In genomic region chr7:98571986-98572385, GRCh38 we compare ENCODE assay signal across 20 cellular contexts. TPM values are rescaled to one million over a fixed set of nuclear protein-coding genes. Genes with fewer than 3 reads are reported as not detected.
"Had no signal": no experiment of that assay in that cellular context is flagged by ENCODE, and none has a peak within 500 bp of the region (broad histone marks: within the 10 kb centered on the region; RNA-seq: fewer than 3 reads in every experiment).

No MANE protein-coding gene starts in this region.

- DNase-seq: effector memory CD8-positive, alpha-beta T cell; esophagus squamous epithelium; immature natural killer cell; left lung; lower lobe of right lung; naive thymus-derived CD4-positive, alpha-beta T cell; nephron progenitor cell; posterior cingulate gyrus; small intestine; stimulated activated CD4-positive, alpha-beta T cell treated with anti-CD3 and anti-CD28 coated beads, Interleukin-12 subunit alpha, Interleukin-12 subunit beta, amount 100 ng/mL, for 4 hours; stimulated activated naive CD4-positive, alpha-beta T cell; stomach; upper lobe of right lung had no signal

- H3K4me3 ChIP-seq: esophagus squamous epithelium, left lung, lower lobe of right lung, stomach, suprapubic skin, tibial nerve, upper lobe of right lung, vagina had no signal

- H3K4me1 ChIP-seq: esophagus squamous epithelium, left lung, lower lobe of right lung, stomach, suprapubic skin, upper lobe of right lung, vagina had no signal

- H3K27me3 ChIP-seq: esophagus squamous epithelium, neutrophil, suprapubic skin, tibial nerve, upper lobe of right lung, vagina had no signal

- ATAC-seq: effector memory CD8-positive, alpha-beta T cell; left lung; lower lobe of right lung; naive thymus-derived CD4-positive, alpha-beta T cell; sciatic nerve; upper lobe of right lung had no signal

- H3K36me3 ChIP-seq: esophagus squamous epithelium, left lung, lower lobe of right lung, neutrophil, stomach, suprapubic skin, tibial nerve, upper lobe of right lung, vagina had no signal

- H3K27ac ChIP-seq: epithelial cell of prostate, esophagus squamous epithelium, left lung, lower lobe of right lung, neutrophil, stomach, suprapubic skin, upper lobe of right lung, vagina had no signal

- H3K9me3 ChIP-seq: upper lobe of right lung had no signal

RNA-seq across cellular contexts. Expression of gene NPTX2, which starts 45.1 kb away (rescaled TPM):
- polyA plus RNA-seq: immature natural killer cell; keratinocyte; naive thymus-derived CD4-positive, alpha-beta T cell had no signal
